Comparison of ENCODE assay signal across 1 cellular context in genomic region chr1:17759114-17759513, GRCh38.
TF ChIP-seq lines count a peak whose summit lies in the region.

No MANE protein-coding gene starts in this region.

TF ChIP-seq in HepG2, 621 proteins besides CTCF, POLR2A, EP300 and RAD21 (continued from another document):
- peak; percentile 25; the same call in 1 of the 2 replicates for TF ChIP-seq TFDP2 (CRISPR knock-in tag; IDR thresholded peaks at IDR 0.05)
- no peak for TF ChIP-seq NR2F6 (IDR thresholded peaks at IDR 0.05)
- TF ChIP-seq NR2F6 (CRISPR knock-in tag; IDR thresholded peaks at IDR 0.05): no peak
- no peak for TF ChIP-seq THAP7 (CRISPR knock-in tag; IDR thresholded peaks at IDR 0.05)
- TF ChIP-seq SP140L (CRISPR knock-in tag; IDR thresholded peaks at IDR 0.05; ENCODE audit: borderline replicate concordance): no peak
- no peak for TF ChIP-seq ZNF549 (CRISPR knock-in tag; IDR thresholded peaks at IDR 0.05)
- no peak for TF ChIP-seq SRF (IDR thresholded peaks at IDR 0.05; ENCODE audit: low read depth, low read length)
